23 cellular contexts compared by ENCODE assay signal in genomic region chr2:229917793-229918192, GRCh38. TPM values are rescaled to one million over a fixed set of nuclear protein-coding genes. Genes with fewer than 3 reads are reported as not detected.
A peak's percentile ranks its signal among the peaks of the same experiment; 100 is the strongest.
DNase-seq lines count a peak whose midpoint lies in the region; ATAC-seq, FAIRE-seq and TF ChIP-seq lines count a peak whose summit lies in the region.
"Had no signal": no experiment of that assay in that cellular context is flagged by ENCODE, and none has a peak within 500 bp of the region (broad histone marks: within the 10 kb centered on the region; RNA-seq: fewer than 3 reads in every experiment).

No MANE protein-coding gene starts in this region.

- no peak overlapping the region for H3K4me2 ChIP-seq in HepG2 (ENCODE audit: low read depth, low read length)

- 97% methylated on average over 5 of the region's 5 CpGs for WGBS in HepG2 (ENCODE audit: low lambda C conversion rate)
- 90% methylated on average over 4 of the region's 5 CpGs for WGBS in right lobe of liver (ENCODE audit: insufficient coverage, low coverage, low lambda C conversion rate, missing lambda C conversion rate)

- CTCF ChIA-PET in HepG2 (lab: Yijun Ruan, JAX; ENCODE audit: low intra/inter-chr PET ratio, low total read pairs), result no interaction called here

- no peak for TF ChIP-seq CTCF in HepG2 (CRISPR knock-in tag; IDR thresholded peaks at IDR 0.05)
- TF ChIP-seq CTCF in right lobe of liver (IDR thresholded peaks at IDR 0.05), result no peak

- no peak for TF ChIP-seq POLR2A in HepG2 (IDR thresholded peaks at IDR 0.05; ENCODE audit: insufficient read depth in 1 of 2, low read depth in 2 of 2, low read length in 2 of 2)
- no peak for TF ChIP-seq POLR2A in right lobe of liver (IDR thresholded peaks at IDR 0.05)

- H3K4me3 Mint-ChIP-seq in activated naive CD8-positive, alpha-beta T cell, result peak overlapping the region; percentile 17
- no peak overlapping the region for H3K4me3 Mint-ChIP-seq in memory B cell
- H3K4me3 Mint-ChIP-seq: CD14-positive monocyte had no signal

- peaks cover 3% of the 10 kb centered on the region for H3K36me3 Mint-ChIP-seq in activated naive CD8-positive, alpha-beta T cell
- peaks cover 8% of the 10 kb centered on the region for H3K36me3 Mint-ChIP-seq in memory B cell

- H3K4me1 ChIP-seq in HepG2 (ENCODE audit: insufficient read depth, low read length), result peaks cover 58% of the 10 kb centered on the region
- H3K4me1 ChIP-seq in right lobe of liver, result peaks cover 0 to 27% (median 6%) of the 10 kb centered on the region in 4 donors

- H4K20me1 ChIP-seq in HepG2 (ENCODE audit: insufficient read depth, low read length), result peaks cover 40% of the 10 kb centered on the region

- ATAC-seq in HepG2 (no peak), right lobe of liver (no peak), memory B cell (ENCODE audit: low read depth) (no peak), HG02571 (IDR thresholded peaks at IDR 0.05; ENCODE audit: unreplicated experiment) (no peak), GM21786 (IDR thresholded peaks at IDR 0.05; ENCODE audit: unreplicated experiment) (no peak)
- ATAC-seq: activated naive CD4-positive, alpha-beta T cell treated with anti-CD3 and anti-CD28 coated beads, Interleukin-2, amount 50 U/mL, for 72 hours; body of pancreas; upper lobe of right lung had no signal

- FAIRE-seq in HepG2 (lab: Jason Lieb, UNC), result no peak
- FAIRE-seq: endothelial cell of umbilical vein had no signal

- H2AFZ ChIP-seq in HepG2 (ENCODE audit: low read length), result no peak overlapping the region
- H2AFZ ChIP-seq: parathyroid adenoma had no signal

- H3K36me3 ChIP-seq in HepG2 (replicated peaks in 1 of 2; ENCODE audit: control insufficient read depth in 1 of 2, insufficient read depth in 2 of 2, low read length in 2 of 2) (peaks cover 4 to 13% of the 10 kb centered on the region in 2 experiments; a peak in 4 of 5 replicates), right lobe of liver (no peaks in the 10 kb centered on the region)

- intact Hi-C loops in HepG2 (cut with micrococcal nuclease; ENCODE audit: unreplicated experiment), result no loop called here
- intact Hi-C loops in right lobe of liver (cut with DNase I), result no loop called here

- H3K79me2 ChIP-seq in HepG2 (ENCODE audit: insufficient read depth, low read length), result peaks cover 83% of the 10 kb centered on the region

- H3K4me1 Mint-ChIP-seq in activated naive CD8-positive, alpha-beta T cell (ENCODE audit: low read depth), result peaks cover 54% of the 10 kb centered on the region
- peaks cover 38% of the 10 kb centered on the region for H3K4me1 Mint-ChIP-seq in memory B cell

- no peaks in the 10 kb centered on the region for H3K9me3 ChIP-seq in HepG2 (ENCODE audit: low read length)
- H3K9me3 ChIP-seq in right lobe of liver, result no peaks in the 10 kb centered on the region
- H3K9me3 ChIP-seq: body of pancreas, upper lobe of right lung had no signal

- no peaks in the 10 kb centered on the region; a peak in 1 of 5 replicates for H3K27me3 ChIP-seq in HepG2 (ENCODE audit: control insufficient read depth in 1 of 2, insufficient read depth in 2 of 2, low read length in 2 of 2)
- no peaks in the 10 kb centered on the region for H3K27me3 ChIP-seq in right lobe of liver
- H3K27me3 ChIP-seq: body of pancreas, upper lobe of right lung had no signal

- DNase-seq in HepG2 (ENCODE audit: low spot score), result no peak
- DNase-seq in right lobe of liver, result no peak
- no peak for DNase-seq in memory B cell (ENCODE audit: low spot score in 2 of 2)
- DNase-seq in ecto neural progenitor cell (ENCODE audit: low spot score), result no peak
- DNase-seq: activated CD4-positive, alpha-beta T cell treated with anti-CD3 and anti-CD28 coated beads, Interleukin-2, amount 50 U/mL, for 48 hours; body of pancreas; KG1; mesendoderm; naive B cell; NCI-H1694 treated with DMSO at 0.1 percent for 48 hours; NCI-H69; RPMI8226; stimulated activated CD8-positive, alpha-beta memory T cell treated with anti-CD3 and anti-CD28 coated beads, Interleukin-4, amount 100 ng/mL, for 48 hours; upper lobe of right lung; WERI-Rb-1 had no signal

- POLR2A ChIA-PET in HepG2 (lab: Yijun Ruan, JAX), result no interaction called here

- H3K27ac Mint-ChIP-seq in activated naive CD8-positive, alpha-beta T cell, result peak overlapping the region; percentile 18
- H3K27ac Mint-ChIP-seq in memory B cell, result peak overlapping the region; percentile 15

- TF ChIP-seq EP300 in HepG2 (IDR thresholded peaks at IDR 0.05; ENCODE audit: low read depth in 2 of 2, low read length in 2 of 2) (no peak), HepG2 (CRISPR knock-in tag; IDR thresholded peaks at IDR 0.05; ENCODE audit: borderline replicate concordance) (no peak)

- no peak overlapping the region for H3K9ac ChIP-seq in HepG2 (ENCODE audit: insufficient read depth, low read depth, low read length)
- H3K9ac ChIP-seq: parathyroid adenoma had no signal

- TF ChIP-seq RAD21 in HepG2 (CRISPR knock-in tag; IDR thresholded peaks at IDR 0.05), result no peak

- BruUV-seq in HepG2 (replicated peaks; lab: Mats Ljungman, UMichigan), result no TSS peak

- H3K27me3 Mint-ChIP-seq in activated naive CD8-positive, alpha-beta T cell, result no peaks in the 10 kb centered on the region
- no peaks in the 10 kb centered on the region for H3K27me3 Mint-ChIP-seq in memory B cell
- H3K27me3 Mint-ChIP-seq: naive B cell had no signal

- H3K27ac ChIP-seq in HepG2 (ENCODE audit: extremely low read length, insufficient read depth, low read length) (no peak overlapping the region), right lobe of liver (no peak overlapping the region)
- H3K27ac ChIP-seq: body of pancreas, coronary artery, parathyroid adenoma, upper lobe of right lung, WERI-Rb-1 had no signal

- H3K4me3 ChIP-seq in HepG2 (replicated peaks in 1 of 3; ENCODE audit: insufficient read depth in 1 of 3, low read depth in 2 of 3, low read length in 3 of 3) (no peak overlapping the region), right lobe of liver (no peak overlapping the region)
- H3K4me3 ChIP-seq: body of pancreas, coronary artery, upper lobe of right lung had no signal

- H3K9me3 Mint-ChIP-seq in activated naive CD8-positive, alpha-beta T cell (ENCODE audit: low read depth), result no peaks in the 10 kb centered on the region
- H3K9me3 Mint-ChIP-seq in memory B cell, result no peaks in the 10 kb centered on the region
- H3K9me3 Mint-ChIP-seq: activated naive CD4-positive, alpha-beta T cell treated with anti-CD3 and anti-CD28 coated beads, Interleukin-2, amount 50 U/mL, for 72 hours; CD14-positive monocyte had no signal

- in situ Hi-C loops in HepG2 (cut with HindIII; ENCODE audit: extremely low pct_ligation_motif_present, low pct_unique_long_range_greater_than_20kb), result no loop called here

TF ChIP-seq in HepG2, 621 proteins besides CTCF, POLR2A, EP300 and RAD21 (continues in another document):
- TF ChIP-seq ZNF24 (IDR thresholded peaks at IDR 0.05) (no peak), REXO4 (CRISPR knock-in tag; IDR thresholded peaks at IDR 0.05; ENCODE audit: borderline replicate concordance) (0 out of 2 replicates have a peak, but pooled peaks have one; percentile 23)

RNA-seq across cellular contexts. Expression of gene TRIP12, which starts 4.0 kb away (rescaled TPM):
- total RNA-seq in HepG2 (2016; rRNA removed; fragmentation: Illumina TruSeq; extraction: Trizol) (153 and 257 TPM in 2 replicates), right lobe of liver (10 to 100 TPM; 66.5 to 98.0 (median 85.4) TPM)
- 75.6 and 85.5 TPM in 2 replicates for total RNA-seq in HepG2 (2016; cell fraction: cytosol; rRNA removed; fragmentation: Illumina TruSeq; extraction: Trizol; ENCODE audit: low read depth)
- 145 and 246 TPM in 2 replicates for total RNA-seq in HepG2 (2016; cell fraction: insoluble cytoplasmic fraction; rRNA removed; fragmentation: Illumina TruSeq; extraction: Trizol)
- 97.0 and 102 TPM in 2 replicates for total RNA-seq in HepG2 (2016; cell fraction: membrane; rRNA removed; fragmentation: Illumina TruSeq; extraction: Trizol)
- total RNA-seq in HepG2 (2016; cell fraction: nucleus; rRNA removed; fragmentation: Illumina TruSeq; extraction: Trizol), result 186 and 205 TPM in 2 replicates
- polyA plus RNA-seq in HepG2 (2011; rRNA removed), result 56.8 and 72.1 TPM in 2 replicates
- 25.2 and 33.4 TPM in 2 replicates for polyA plus RNA-seq in HepG2 (2011; cell fraction: cytosol; rRNA removed)
- polyA plus RNA-seq in HepG2 (2011; cell fraction: nucleus; rRNA removed), result 102 and 112 TPM in 2 replicates
- polyA plus RNA-seq in HepG2 (2012), result 70.4 and 84.2 TPM in 2 replicates
- polyA plus RNA-seq in HepG2 (2016; cell fraction: cytosol; fragmentation: Illumina TruSeq; extraction: Trizol; ENCODE audit: low read depth), result 2.6 and 2.8 TPM in 2 replicates
- 104 and 118 TPM in 2 replicates for polyA plus RNA-seq in HepG2 (2016; cell fraction: insoluble cytoplasmic fraction; fragmentation: Illumina TruSeq; extraction: Trizol; ENCODE audit: low read depth)
- 9.5 and 10.0 TPM in 2 replicates for polyA plus RNA-seq in HepG2 (2016; cell fraction: membrane; fragmentation: Illumina TruSeq; extraction: Trizol; ENCODE audit: low read depth)
- 135 and 150 TPM in 2 replicates for polyA plus RNA-seq in HepG2 (2016; cell fraction: nucleus; fragmentation: Illumina TruSeq; extraction: Trizol; ENCODE audit: insufficient read depth, low read depth)
- polyA minus RNA-seq in HepG2 (2011; rRNA and poly(A)+ RNA removed; ENCODE audit: low replicate concordance), result 217 and 262 TPM in 2 replicates
- 162 and 168 TPM in 2 replicates for polyA minus RNA-seq in HepG2 (2011; cell fraction: cytosol; rRNA and poly(A)+ RNA removed)
- polyA minus RNA-seq in HepG2 (2011; cell fraction: nucleus; rRNA and poly(A)+ RNA removed), result 435 and 493 TPM in 2 replicates

RNA-seq across cellular contexts. Expression of gene FBXO36, which starts 4.5 kb away (rescaled TPM):
- 2.8 and 4.0 TPM in 2 replicates for total RNA-seq in HepG2 (2016; rRNA removed; fragmentation: Illumina TruSeq; extraction: Trizol)
- 0.61 and 0.62 TPM in 2 replicates for total RNA-seq in HepG2 (2016; cell fraction: cytosol; rRNA removed; fragmentation: Illumina TruSeq; extraction: Trizol; ENCODE audit: low read depth)
- total RNA-seq in HepG2 (2016; cell fraction: insoluble cytoplasmic fraction; rRNA removed; fragmentation: Illumina TruSeq; extraction: Trizol), result 2.9 and 3.9 TPM in 2 replicates
- 1.4 and 1.5 TPM in 2 replicates for total RNA-seq in HepG2 (2016; cell fraction: membrane; rRNA removed; fragmentation: Illumina TruSeq; extraction: Trizol)
- 2.1 and 2.5 TPM in 2 replicates for total RNA-seq in HepG2 (2016; cell fraction: nucleus; rRNA removed; fragmentation: Illumina TruSeq; extraction: Trizol)
- 2.1 and 2.8 TPM in 2 replicates for polyA plus RNA-seq in HepG2 (2011; rRNA removed)
- 1.7 and 2.1 TPM in 2 replicates for polyA plus RNA-seq in HepG2 (2011; cell fraction: cytosol; rRNA removed)
- polyA plus RNA-seq in HepG2 (2011; cell fraction: nucleus; rRNA removed), result 0.68 and 0.79 TPM in 2 replicates
- polyA plus RNA-seq in HepG2 (2012), result 1.7 TPM in 2 replicates
- polyA plus RNA-seq in HepG2 (2016; cell fraction: cytosol; fragmentation: Illumina TruSeq; extraction: Trizol; ENCODE audit: low read depth), result 0.36 and 0.38 TPM in 2 replicates
- 2.8 and 3.6 TPM in 2 replicates for polyA plus RNA-seq in HepG2 (2016; cell fraction: insoluble cytoplasmic fraction; fragmentation: Illumina TruSeq; extraction: Trizol; ENCODE audit: low read depth)
- 0.76 and 0.81 TPM in 2 replicates for polyA plus RNA-seq in HepG2 (2016; cell fraction: membrane; fragmentation: Illumina TruSeq; extraction: Trizol; ENCODE audit: low read depth)
- polyA plus RNA-seq in HepG2 (2016; cell fraction: nucleus; fragmentation: Illumina TruSeq; extraction: Trizol; ENCODE audit: insufficient read depth, low read depth), result 2.5 and 2.6 TPM in 2 replicates
- 1.1 and 2.9 TPM in 2 replicates for polyA minus RNA-seq in HepG2 (2011; rRNA and poly(A)+ RNA removed; ENCODE audit: low replicate concordance)
- polyA minus RNA-seq in HepG2 (2011; cell fraction: cytosol; rRNA and poly(A)+ RNA removed), result 1.3 and 2.2 TPM in 2 replicates
- polyA minus RNA-seq in HepG2 (2011; cell fraction: nucleus; rRNA and poly(A)+ RNA removed), result 1.9 and 2.2 TPM in 2 replicates
- total RNA-seq in right lobe of liver, result 1 to 10 TPM in 1 of 6 experiments, under 1 TPM in 5; 0.49 to 1.2 (median 0.72) TPM
